Comparison of ENCODE assay signal across 28 cellular contexts in genomic region chr18:44133483-44133882, GRCh38.
"Had no signal": no experiment of that assay in that cellular context is flagged by ENCODE, and none has a peak within 500 bp of the region (broad histone marks: within the 10 kb centered on the region; RNA-seq: fewer than 3 reads in every experiment).

No MANE protein-coding gene starts in this region.

- H3K36me3 ChIP-seq: gastrocnemius medialis, heart left ventricle, neural progenitor cell, prostate gland, right atrium auricular region, tibial artery had no signal

- H3K4me1 ChIP-seq: gastrocnemius medialis, heart left ventricle, neural progenitor cell, prostate gland, right atrium auricular region, testis, tibial artery had no signal

- H3K79me2 ChIP-seq: hepatocyte had no signal

- H3K27ac ChIP-seq: epithelial cell of prostate, gastrocnemius medialis, heart left ventricle, hepatocyte, neural progenitor cell, prostate gland, right atrium auricular region, testis, tibial artery had no signal

- DNase-seq: effector CD8-positive, alpha-beta T cell; endodermal cell; foreskin fibroblast; gastrocnemius medialis; heart left ventricle; kidney; mesenchymal stem cell; mucosa of descending colon; naive B cell; stimulated activated CD4-positive, alpha-beta T cell treated with anti-CD3 and anti-CD28 coated beads, Interleukin-12 subunit alpha, Interleukin-12 subunit beta, amount 100 ng/mL, for 4 hours; stimulated activated CD4-positive, alpha-beta T cell treated with anti-CD3 and anti-CD28 coated beads, Interleukin-2, amount 100 ng/mL, for 24 hours; stimulated activated CD4-positive, alpha-beta T cell treated with anti-CD3 and anti-CD28 coated beads, Interleukin-4, amount 100 ng/mL, for 24 hours; stimulated activated naive CD4-positive, alpha-beta T cell treated with Interleukin-2 at 50 U/mL for 16 hours; substantia nigra; testis; tibial artery had no signal

- H3K9me3 ChIP-seq: gastrocnemius medialis, heart left ventricle, mucosa of descending colon, prostate gland, right atrium auricular region, testis, tibial artery had no signal

- H3K27me3 ChIP-seq: gastrocnemius medialis, heart left ventricle, hepatocyte, neural progenitor cell, right atrium auricular region, testis, tibial artery had no signal

- FAIRE-seq: colon had no signal

- H3K9ac ChIP-seq: neural progenitor cell had no signal

- H2AFZ ChIP-seq: hepatocyte, neural progenitor cell had no signal

- H3K4me3 ChIP-seq: gastrocnemius medialis, heart left ventricle, hepatocyte, mucosa of descending colon, neural progenitor cell, prostate gland, right atrium auricular region, smooth muscle cell, testis, tibial artery had no signal

- H3K4me2 ChIP-seq: hepatocyte, neural progenitor cell, smooth muscle cell had no signal

- ATAC-seq: esophagus mucosa; gastrocnemius medialis; heart left ventricle; left lobe of liver; mucosa of descending colon; natural killer cell treated with Interleukin-12 subunit alpha and Interleukin-12 subunit beta and Interleukin-15 and Interleukin-18, amount 100 ng/mL, for 72 hours; sciatic nerve; stimulated activated effector memory CD8-positive, alpha-beta T cell treated with anti-CD3 and anti-CD28 coated beads, Interleukin-12 subunit alpha, Interleukin-12 subunit beta, amount 100 ng/mL, for 72 hours had no signal
